Comparison of ENCODE assay signal across 1 cellular context in the genomic region with DNA sequence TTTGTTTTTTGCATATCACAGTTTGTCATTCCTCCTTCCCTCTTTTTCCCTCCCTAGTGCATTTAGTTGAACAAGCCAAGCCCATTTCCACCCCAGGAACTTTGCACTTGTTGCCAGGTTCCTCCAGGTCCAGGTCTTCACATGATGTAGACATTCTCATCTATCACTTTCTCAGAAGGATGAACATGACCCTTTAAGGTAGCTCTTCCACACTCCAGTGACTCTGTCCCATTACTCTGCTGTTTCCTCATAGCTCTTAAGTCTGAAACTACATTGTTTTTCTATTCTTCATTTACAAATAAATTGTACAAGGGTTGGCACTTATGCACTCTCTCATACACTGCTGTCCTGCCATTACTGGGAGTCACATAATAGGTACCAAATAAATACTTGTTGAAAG.
TF ChIP-seq lines count a peak whose summit lies in the region.

No MANE protein-coding gene starts in this region.

TF ChIP-seq in IMR-90, 13 proteins besides CTCF, POLR2A, EP300 and RAD21 (continued from another document):
- TF ChIP-seq, protein P1, sequence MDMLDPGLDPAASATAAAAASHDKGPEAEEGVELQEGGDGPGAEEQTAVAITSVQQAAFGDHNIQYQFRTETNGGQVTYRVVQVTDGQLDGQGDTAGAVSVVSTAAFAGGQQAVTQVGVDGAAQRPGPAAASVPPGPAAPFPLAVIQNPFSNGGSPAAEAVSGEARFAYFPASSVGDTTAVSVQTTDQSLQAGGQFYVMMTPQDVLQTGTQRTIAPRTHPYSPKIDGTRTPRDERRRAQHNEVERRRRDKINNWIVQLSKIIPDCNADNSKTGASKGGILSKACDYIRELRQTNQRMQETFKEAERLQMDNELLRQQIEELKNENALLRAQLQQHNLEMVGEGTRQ (IDR thresholded peaks at IDR 0.05; ENCODE audit: low read depth, low read length): no peak
- TF ChIP-seq BHLHE40 (IDR thresholded peaks at IDR 0.05; ENCODE audit: low read depth, low read length) (no peak), SMC3 (IDR thresholded peaks at IDR 0.05; ENCODE audit: low read depth, low read length) (no peak)
